ENCODE assay signal across 2 cellular contexts in the genomic region with DNA sequence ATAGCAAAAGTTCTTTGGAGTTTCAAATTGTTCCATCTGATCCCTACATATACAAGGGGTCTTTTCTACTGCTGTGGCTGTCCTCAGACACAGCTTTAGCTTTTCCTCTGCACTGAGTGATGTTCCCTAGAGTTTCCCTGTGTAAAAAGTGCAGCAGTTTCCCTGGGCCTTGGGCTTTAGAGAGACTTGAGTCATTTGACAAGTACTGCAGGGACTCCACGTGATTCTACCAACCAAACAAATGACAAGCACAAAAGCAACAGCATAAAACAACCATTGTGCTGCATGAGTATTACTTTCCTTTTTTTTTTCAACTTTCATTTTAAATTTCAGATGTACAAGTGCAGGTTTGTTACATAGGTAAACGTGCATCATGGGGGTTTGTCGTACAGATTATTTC.
TF ChIP-seq lines count a peak whose summit lies in the region.

No MANE protein-coding gene starts in this region.

TF ChIP-seq in H1, 55 proteins besides CTCF, POLR2A, EP300 and RAD21:
- TF ChIP-seq CBX8 (IDR thresholded peaks at IDR 0.05; ENCODE audit: borderline replicate concordance, low read depth, low read length) (no peak), YY1 (IDR thresholded peaks at IDR 0.05; ENCODE audit: low read depth, low read length) (no peak), POLR2AphosphoS5 (IDR thresholded peaks at IDR 0.05; ENCODE audit: low read depth, low read length) (no peak), BCL11A (IDR thresholded peaks at IDR 0.05; ENCODE audit: low read depth in 2 of 2, low read length in 2 of 2) (no peak), TCF12 (IDR thresholded peaks at IDR 0.05; ENCODE audit: low read depth, low read length) (no peak), HDAC2 (IDR thresholded peaks at IDR 0.05; ENCODE audit: borderline replicate concordance in 1 of 2, low read depth in 2 of 2, low read length in 2 of 2) (no peak), RFX5 (IDR thresholded peaks at IDR 0.05; ENCODE audit: borderline replicate concordance, low read depth, low read length) (no peak), RBBP5 (IDR thresholded peaks at IDR 0.05; ENCODE audit: borderline replicate concordance, low read depth, low read length) (no peak)
- TF ChIP-seq, protein P1, sequence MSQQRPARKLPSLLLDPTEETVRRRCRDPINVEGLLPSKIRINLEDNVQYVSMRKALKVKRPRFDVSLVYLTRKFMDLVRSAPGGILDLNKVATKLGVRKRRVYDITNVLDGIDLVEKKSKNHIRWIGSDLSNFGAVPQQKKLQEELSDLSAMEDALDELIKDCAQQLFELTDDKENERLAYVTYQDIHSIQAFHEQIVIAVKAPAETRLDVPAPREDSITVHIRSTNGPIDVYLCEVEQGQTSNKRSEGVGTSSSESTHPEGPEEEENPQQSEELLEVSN (IDR thresholded peaks at IDR 0.05) = no peak

TF ChIP-seq in HEK293T, 16 proteins besides CTCF, POLR2A, EP300 and RAD21:
- TF ChIP-seq SUZ12 (IDR thresholded peaks at IDR 0.05) (no peak), ARNT (IDR thresholded peaks at IDR 0.05) (no peak), TARDBP (IDR thresholded peaks at IDR 0.05) (no peak), L3MBTL2 (conservative IDR thresholded peaks at IDR 0.05) (no peak), HDGF (IDR thresholded peaks at IDR 0.05; ENCODE audit: borderline replicate concordance) (no peak), LEF1 (IDR thresholded peaks at IDR 0.05; ENCODE audit: borderline replicate concordance) (no peak), CTBP1 (IDR thresholded peaks at IDR 0.05; ENCODE audit: borderline replicate concordance) (no peak), SP1 (IDR thresholded peaks at IDR 0.05) (no peak), NFRKB (IDR thresholded peaks at IDR 0.05) (no peak)
- TF ChIP-seq, protein P2, sequence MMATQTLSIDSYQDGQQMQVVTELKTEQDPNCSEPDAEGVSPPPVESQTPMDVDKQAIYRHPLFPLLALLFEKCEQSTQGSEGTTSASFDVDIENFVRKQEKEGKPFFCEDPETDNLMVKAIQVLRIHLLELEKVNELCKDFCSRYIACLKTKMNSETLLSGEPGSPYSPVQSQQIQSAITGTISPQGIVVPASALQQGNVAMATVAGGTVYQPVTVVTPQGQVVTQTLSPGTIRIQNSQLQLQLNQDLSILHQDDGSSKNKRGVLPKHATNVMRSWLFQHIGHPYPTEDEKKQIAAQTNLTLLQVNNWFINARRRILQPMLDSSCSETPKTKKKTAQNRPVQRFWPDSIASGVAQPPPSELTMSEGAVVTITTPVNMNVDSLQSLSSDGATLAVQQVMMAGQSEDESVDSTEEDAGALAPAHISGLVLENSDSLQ (IDR thresholded peaks at IDR 0.05) = no peak
